1 cellular context compared by ENCODE assay signal in the genomic region with DNA sequence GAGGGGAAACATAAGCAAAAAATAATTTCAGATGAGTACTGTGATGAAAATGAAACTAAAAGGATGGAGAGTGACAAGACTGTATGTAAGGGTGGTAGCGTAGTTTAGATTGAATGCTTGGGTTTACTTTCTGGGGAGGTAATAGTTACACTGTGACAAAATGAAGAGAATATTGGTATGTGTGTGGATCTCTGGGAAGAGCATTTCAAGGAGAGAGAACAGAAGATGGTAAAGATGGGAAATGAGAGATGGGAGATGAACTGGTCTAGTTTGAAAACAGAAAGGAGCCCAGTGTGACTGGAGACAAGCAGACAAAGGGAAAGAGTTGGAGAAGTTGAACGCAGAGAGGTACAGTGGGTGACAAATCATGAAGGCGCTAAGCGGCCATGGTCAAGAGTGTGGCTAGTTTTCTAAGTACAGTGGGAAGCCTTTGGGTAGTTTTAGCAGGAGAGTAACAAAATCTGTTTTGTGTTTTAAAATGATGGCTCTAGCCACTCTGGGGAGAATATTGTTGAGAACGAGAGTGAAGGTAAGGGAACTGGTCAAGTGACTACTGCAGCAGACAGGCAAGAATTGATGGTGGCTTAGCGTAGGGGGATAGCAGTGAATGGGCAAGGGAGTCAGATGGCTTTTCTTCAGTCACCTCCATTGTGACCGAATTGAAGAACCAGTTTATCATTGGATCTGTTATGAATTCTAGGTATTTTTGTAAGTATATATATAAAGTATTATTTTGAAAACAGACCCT.
TF ChIP-seq lines count a peak whose summit lies in the region.

No MANE protein-coding gene starts in this region.

TF ChIP-seq in GM23338, 12 proteins besides CTCF, POLR2A, EP300 and RAD21 (continued from another document):
- TF ChIP-seq, protein P1, sequence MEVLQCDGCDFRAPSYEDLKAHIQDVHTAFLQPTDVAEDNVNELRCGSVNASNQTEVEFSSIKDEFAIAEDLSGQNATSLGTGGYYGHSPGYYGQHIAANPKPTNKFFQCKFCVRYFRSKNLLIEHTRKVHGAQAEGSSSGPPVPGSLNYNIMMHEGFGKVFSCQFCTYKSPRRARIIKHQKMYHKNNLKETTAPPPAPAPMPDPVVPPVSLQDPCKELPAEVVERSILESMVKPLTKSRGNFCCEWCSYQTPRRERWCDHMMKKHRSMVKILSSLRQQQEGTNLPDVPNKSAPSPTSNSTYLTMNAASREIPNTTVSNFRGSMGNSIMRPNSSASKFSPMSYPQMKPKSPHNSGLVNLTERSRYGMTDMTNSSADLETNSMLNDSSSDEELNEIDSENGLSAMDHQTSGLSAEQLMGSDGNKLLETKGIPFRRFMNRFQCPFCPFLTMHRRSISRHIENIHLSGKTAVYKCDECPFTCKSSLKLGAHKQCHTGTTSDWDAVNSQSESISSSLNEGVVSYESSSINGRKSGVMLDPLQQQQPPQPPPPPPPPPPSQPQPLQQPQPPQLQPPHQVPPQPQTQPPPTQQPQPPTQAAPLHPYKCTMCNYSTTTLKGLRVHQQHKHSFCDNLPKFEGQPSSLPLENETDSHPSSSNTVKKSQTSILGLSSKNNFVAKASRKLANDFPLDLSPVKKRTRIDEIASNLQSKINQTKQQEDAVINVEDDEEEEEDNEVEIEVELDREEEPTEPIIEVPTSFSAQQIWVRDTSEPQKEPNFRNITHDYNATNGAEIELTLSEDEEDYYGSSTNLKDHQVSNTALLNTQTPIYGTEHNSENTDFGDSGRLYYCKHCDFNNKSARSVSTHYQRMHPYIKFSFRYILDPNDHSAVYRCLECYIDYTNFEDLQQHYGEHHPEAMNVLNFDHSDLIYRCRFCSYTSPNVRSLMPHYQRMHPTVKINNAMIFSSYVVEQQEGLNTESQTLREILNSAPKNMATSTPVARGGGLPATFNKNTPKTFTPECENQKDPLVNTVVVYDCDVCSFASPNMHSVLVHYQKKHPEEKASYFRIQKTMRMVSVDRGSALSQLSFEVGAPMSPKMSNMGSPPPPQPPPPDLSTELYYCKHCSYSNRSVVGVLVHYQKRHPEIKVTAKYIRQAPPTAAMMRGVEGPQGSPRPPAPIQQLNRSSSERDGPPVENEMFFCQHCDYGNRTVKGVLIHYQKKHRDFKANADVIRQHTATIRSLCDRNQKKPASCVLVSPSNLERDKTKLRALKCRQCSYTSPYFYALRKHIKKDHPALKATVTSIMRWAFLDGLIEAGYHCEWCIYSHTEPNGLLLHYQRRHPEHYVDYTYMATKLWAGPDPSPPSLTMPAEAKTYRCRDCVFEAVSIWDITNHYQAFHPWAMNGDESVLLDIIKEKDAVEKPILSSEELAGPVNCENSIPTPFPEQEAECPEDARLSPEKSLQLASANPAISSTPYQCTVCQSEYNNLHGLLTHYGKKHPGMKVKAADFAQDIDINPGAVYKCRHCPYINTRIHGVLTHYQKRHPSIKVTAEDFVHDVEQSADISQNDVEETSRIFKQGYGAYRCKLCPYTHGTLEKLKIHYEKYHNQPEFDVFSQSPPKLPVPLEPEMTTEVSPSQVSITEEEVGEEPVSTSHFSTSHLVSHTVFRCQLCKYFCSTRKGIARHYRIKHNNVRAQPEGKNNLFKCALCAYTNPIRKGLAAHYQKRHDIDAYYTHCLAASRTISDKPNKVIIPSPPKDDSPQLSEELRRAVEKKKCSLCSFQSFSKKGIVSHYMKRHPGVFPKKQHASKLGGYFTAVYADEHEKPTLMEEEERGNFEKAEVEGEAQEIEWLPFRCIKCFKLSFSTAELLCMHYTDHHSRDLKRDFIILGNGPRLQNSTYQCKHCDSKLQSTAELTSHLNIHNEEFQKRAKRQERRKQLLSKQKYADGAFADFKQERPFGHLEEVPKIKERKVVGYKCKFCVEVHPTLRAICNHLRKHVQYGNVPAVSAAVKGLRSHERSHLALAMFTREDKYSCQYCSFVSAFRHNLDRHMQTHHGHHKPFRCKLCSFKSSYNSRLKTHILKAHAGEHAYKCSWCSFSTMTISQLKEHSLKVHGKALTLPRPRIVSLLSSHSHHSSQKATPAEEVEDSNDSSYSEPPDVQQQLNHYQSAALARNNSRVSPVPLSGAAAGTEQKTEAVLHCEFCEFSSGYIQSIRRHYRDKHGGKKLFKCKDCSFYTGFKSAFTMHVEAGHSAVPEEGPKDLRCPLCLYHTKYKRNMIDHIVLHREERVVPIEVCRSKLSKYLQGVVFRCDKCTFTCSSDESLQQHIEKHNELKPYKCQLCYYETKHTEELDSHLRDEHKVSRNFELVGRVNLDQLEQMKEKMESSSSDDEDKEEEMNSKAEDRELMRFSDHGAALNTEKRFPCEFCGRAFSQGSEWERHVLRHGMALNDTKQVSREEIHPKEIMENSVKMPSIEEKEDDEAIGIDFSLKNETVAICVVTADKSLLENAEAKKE (CRISPR knock-in tag; IDR thresholded peaks at IDR 0.05): no peak
- TF ChIP-seq CREB1 (CRISPR knock-in tag; IDR thresholded peaks at IDR 0.05; ENCODE audit: low read depth): no peak
